8 cellular contexts compared by ENCODE assay signal in genomic region chr6:100880901-100881706, GRCh38. TPM values are rescaled to one million over a fixed set of nuclear protein-coding genes. Genes with fewer than 3 reads are reported as not detected.
DNase-seq lines count a peak whose midpoint lies in the region; FAIRE-seq and TF ChIP-seq lines count a peak whose summit lies in the region.

A gene with protein sequence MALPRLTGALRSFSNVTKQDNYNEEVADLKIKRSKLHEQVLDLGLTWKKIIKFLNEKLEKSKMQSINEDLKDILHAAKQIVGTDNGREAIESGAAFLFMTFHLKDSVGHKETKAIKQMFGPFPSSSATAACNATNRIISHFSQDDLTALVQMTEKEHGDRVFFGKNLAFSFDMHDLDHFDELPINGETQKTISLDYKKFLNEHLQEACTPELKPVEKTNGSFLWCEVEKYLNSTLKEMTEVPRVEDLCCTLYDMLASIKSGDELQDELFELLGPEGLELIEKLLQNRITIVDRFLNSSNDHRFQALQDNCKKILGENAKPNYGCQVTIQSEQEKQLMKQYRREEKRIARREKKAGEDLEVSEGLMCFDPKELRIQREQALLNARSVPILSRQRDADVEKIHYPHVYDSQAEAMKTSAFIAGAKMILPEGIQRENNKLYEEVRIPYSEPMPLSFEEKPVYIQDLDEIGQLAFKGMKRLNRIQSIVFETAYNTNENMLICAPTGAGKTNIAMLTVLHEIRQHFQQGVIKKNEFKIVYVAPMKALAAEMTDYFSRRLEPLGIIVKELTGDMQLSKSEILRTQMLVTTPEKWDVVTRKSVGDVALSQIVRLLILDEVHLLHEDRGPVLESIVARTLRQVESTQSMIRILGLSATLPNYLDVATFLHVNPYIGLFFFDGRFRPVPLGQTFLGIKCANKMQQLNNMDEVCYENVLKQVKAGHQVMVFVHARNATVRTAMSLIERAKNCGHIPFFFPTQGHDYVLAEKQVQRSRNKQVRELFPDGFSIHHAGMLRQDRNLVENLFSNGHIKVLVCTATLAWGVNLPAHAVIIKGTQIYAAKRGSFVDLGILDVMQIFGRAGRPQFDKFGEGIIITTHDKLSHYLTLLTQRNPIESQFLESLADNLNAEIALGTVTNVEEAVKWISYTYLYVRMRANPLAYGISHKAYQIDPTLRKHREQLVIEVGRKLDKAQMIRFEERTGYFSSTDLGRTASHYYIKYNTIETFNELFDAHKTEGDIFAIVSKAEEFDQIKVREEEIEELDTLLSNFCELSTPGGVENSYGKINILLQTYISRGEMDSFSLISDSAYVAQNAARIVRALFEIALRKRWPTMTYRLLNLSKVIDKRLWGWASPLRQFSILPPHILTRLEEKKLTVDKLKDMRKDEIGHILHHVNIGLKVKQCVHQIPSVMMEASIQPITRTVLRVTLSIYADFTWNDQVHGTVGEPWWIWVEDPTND (N-terminal part only) (minus strand): TSS chr6:100881329. CDS start chr6:100867997, 13,332 bp downstream.

- H3K4me2 ChIP-seq in neural progenitor cell = peak within 1 kb of the TSS; percentile 93

- no peaks in the 10 kb centered on the region for H3K27me3 ChIP-seq in neural progenitor cell
- H3K27me3 ChIP-seq in stomach smooth muscle (ENCODE audit: control insufficient read depth in 1 of 2, insufficient read depth in 2 of 2, low read length in 2 of 2) = no peaks in the 10 kb centered on the region

- H3K36me3 ChIP-seq in ES-I3 (ENCODE audit: insufficient read depth, low read length) (no peaks in the 10 kb centered on the region), neural progenitor cell (no peaks in the 10 kb centered on the region), stomach smooth muscle (ENCODE audit: control insufficient read depth in 2 of 2, insufficient read depth in 2 of 2, low read length in 2 of 2) (no peaks in the 10 kb centered on the region)

- no peaks in the 10 kb centered on the region for H3K9me3 Mint-ChIP-seq in neural progenitor cell

- TF ChIP-seq POLR2A in H54 (IDR thresholded peaks at IDR 0.05; ENCODE audit: low read depth, low read length) = peak; percentile 83

- peaks cover 4% of the 10 kb centered on the region for H3K27me3 Mint-ChIP-seq in neural progenitor cell (ENCODE audit: insufficient read depth, low read depth)

- H3F3A ChIP-seq in neural progenitor cell (ENCODE audit: low read depth) = peaks cover 30% of the 10 kb centered on the region

- H3K4me3 Mint-ChIP-seq in neural progenitor cell = peak within 1 kb of the TSS; percentile 97

- H3K27ac ChIP-seq in neural progenitor cell = peak within 1 kb of the TSS; percentile 90
- peak within 1 kb of the TSS; percentile 61 for H3K27ac ChIP-seq in stomach smooth muscle (ENCODE audit: low read length)

- H3K79me2 ChIP-seq in neural progenitor cell (ENCODE audit: low read depth) = peaks cover 60% of the 10 kb centered on the region

- H3K9ac ChIP-seq in ES-I3 (ENCODE audit: low read depth, low read length) (peak within 1 kb of the TSS; percentile 87), neural progenitor cell (peak within 1 kb of the TSS; percentile 58), stomach smooth muscle (ENCODE audit: low read length in 2 of 2) (peak within 1 kb of the TSS; percentile 83 to 88)

- H3K9me3 ChIP-seq in ES-I3 (ENCODE audit: control insufficient read depth, insufficient read depth, low read length) = no peaks in the 10 kb centered on the region
- H3K9me3 ChIP-seq in neural progenitor cell (ENCODE audit: low read depth) = no peaks in the 10 kb centered on the region
- H3K9me3 ChIP-seq in stomach smooth muscle (ENCODE audit: control insufficient read depth in 2 of 2, low read length in 2 of 2) = no peaks in the 10 kb centered on the region

- no peaks in the 10 kb centered on the region for H4K20me1 ChIP-seq in neural progenitor cell (ENCODE audit: low read depth)

- H3K36me3 Mint-ChIP-seq in neural progenitor cell = no peaks in the 10 kb centered on the region

- peaks cover 30% of the 10 kb centered on the region for H3K4me1 Mint-ChIP-seq in neural progenitor cell

- DNase-seq in H54 (ENCODE audit: insufficient read length, low spot score) = peak; percentile 65
- peak; percentile 89 for DNase-seq in LoVo (ENCODE audit: low spot score)
- peak; percentile 80 for DNase-seq in SHP77 treated with DMSO at 0.1 percent for 48 hours (lab: John Stamatoyannopoulos, UW)
- peak; percentile 97 for DNase-seq in activated effector memory CD4-positive, alpha-beta T cell treated with anti-CD3 and anti-CD28 coated beads, Interleukin-2, amount 50 U/mL, for 16 hours
- DNase-seq in fibroblast of villous mesenchyme (ENCODE audit: low read depth) = peak; percentile 91
- peak; percentile 94 for DNase-seq in neural progenitor cell (ENCODE audit: low spot score)

- H2AFZ ChIP-seq in neural progenitor cell (replicated peaks) = peak within 1 kb of the TSS; percentile 99

- H3K4me3 ChIP-seq in fibroblast of villous mesenchyme (ENCODE audit: low read depth, low read length) (peak within 1 kb of the TSS; percentile 90), neural progenitor cell (peak within 1 kb of the TSS; percentile 81), stomach smooth muscle (ENCODE audit: low read length in 2 of 2) (peak within 1 kb of the TSS; percentile 94 to 96)

- FAIRE-seq in H54 (lab: Jason Lieb, UNC) = peak; percentile 33

- TF ChIP-seq CTCF in fibroblast of villous mesenchyme (IDR thresholded peaks at IDR 0.05; ENCODE audit: insufficient read depth, low read depth, low read length) (no peak), neural progenitor cell (IDR thresholded peaks at IDR 0.05) (no peak)

- peak within 1 kb of the TSS; percentile 65 for H3K27ac Mint-ChIP-seq in neural progenitor cell

- H3K4me1 ChIP-seq in ES-I3 (ENCODE audit: insufficient read depth, low read length) (peaks cover 47% of the 10 kb centered on the region), neural progenitor cell (peaks cover 38% of the 10 kb centered on the region), stomach smooth muscle (ENCODE audit: control insufficient read depth, insufficient read depth, low read length) (peaks cover 8% of the 10 kb centered on the region)

RNA-seq across cellular contexts. Expression of the gene that starts here (rescaled TPM):
- total RNA-seq in fibroblast of villous mesenchyme (104 and 165 TPM in 2 replicates), neural progenitor cell (ENCODE audit: low replicate concordance) (49.3 and 75.3 TPM in 2 replicates)

Comparison
In these comparisons a context has a peak if more than half of its experiments do, and no peak if none do; other contexts are left out.
1. Peak in every context shown above with its lines: DNase-seq, H3K4me3 ChIP-seq and H3K27ac ChIP-seq.